Comparison of ENCODE assay signal across 8 cellular contexts in genomic region chr1:228664399-228664914, GRCh38.
A peak's percentile ranks its signal among the peaks of the same experiment; 100 is the strongest.
DNase-seq lines count a peak whose midpoint lies in the region; ATAC-seq and TF ChIP-seq lines count a peak whose summit lies in the region.

No MANE protein-coding gene starts in this region.

- DNase-seq in ACHN (peak; percentile 69), GM23248 (peak; percentile 71), NCI-H345 (lab: John Stamatoyannopoulos, UW) (peak; percentile 83), activated B cell treated with CpG ODN at 0.5 μM for 24 hours (peak; percentile 52), left colon (peak; percentile 59 to 85), mesenteric fat pad (ENCODE audit: low spot score) (no peak)
- DNase-seq in central memory CD8-positive, alpha-beta T cell (ENCODE audit: low spot score in 2 of 2) = peak; percentile 66 to 67
- DNase-seq in stimulated activated CD4-positive, alpha-beta T cell treated with anti-CD3 and anti-CD28 coated beads, Interleukin-4, amount 100 ng/mL, for 4 hours = peak; percentile 61 to 74

- H3K4me3 Mint-ChIP-seq in activated B cell treated with CpG ODN at 0.5 μM for 24 hours = no peak overlapping the region
- H3K4me3 Mint-ChIP-seq in central memory CD8-positive, alpha-beta T cell = no peak overlapping the region

- H3K9me3 ChIP-seq in GM23248 (ENCODE audit: low read depth) = no peaks in the 10 kb centered on the region

- POLR2A ChIA-PET in activated B cell treated with CpG ODN at 0.5 μM for 24 hours (lab: Charles Lee) = no interaction called here

- H3K9ac ChIP-seq in GM23248 = no peak overlapping the region

- no peaks in the 10 kb centered on the region for H3K79me2 ChIP-seq in GM23248 (ENCODE audit: insufficient read depth)

- H3K9me2 ChIP-seq in GM23248 (ENCODE audit: insufficient read depth) = no peaks in the 10 kb centered on the region

- H4K20me1 ChIP-seq in GM23248 (ENCODE audit: insufficient read depth) = no peaks in the 10 kb centered on the region

- H3K9me3 Mint-ChIP-seq in activated B cell treated with CpG ODN at 0.5 μM for 24 hours = no peaks in the 10 kb centered on the region
- H3K9me3 Mint-ChIP-seq in central memory CD8-positive, alpha-beta T cell = no peaks in the 10 kb centered on the region

- peaks cover 7% of the 10 kb centered on the region for H3K4me1 ChIP-seq in GM23248 (ENCODE audit: insufficient read depth)

- peak; percentile 77 for TF ChIP-seq CTCF in activated B cell treated with CpG ODN at 0.5 μM for 24 hours (IDR thresholded peaks at IDR 0.05)

- H3K27me3 ChIP-seq in GM23248 (replicated peaks; ENCODE audit: insufficient read depth) = no peaks in the 10 kb centered on the region

- H3K36me3 ChIP-seq in GM23248 (ENCODE audit: low read depth) = no peaks in the 10 kb centered on the region

- peaks cover 7% of the 10 kb centered on the region for H3F3A ChIP-seq in GM23248 (ENCODE audit: insufficient read depth)

- H3K4me3 ChIP-seq in GM23248 = no peak overlapping the region

- whole genome bisulfite sequencing in GM23248 (ENCODE audit: low coverage in 1 of 2, low lambda C conversion rate in 2 of 2, missing lambda C conversion rate in 2 of 2), 2 experiments = 24% methylated on average over 14 of the region's 14 CpGs

- no peak overlapping the region for H3K27ac ChIP-seq in GM23248

- H2AFZ ChIP-seq in GM23248 = no peak overlapping the region

- H3K27ac Mint-ChIP-seq in activated B cell treated with CpG ODN at 0.5 μM for 24 hours = no peak overlapping the region
- peak overlapping the region; percentile 41 for H3K27ac Mint-ChIP-seq in central memory CD8-positive, alpha-beta T cell (ENCODE audit: low read depth)

- CTCF ChIA-PET in activated B cell treated with CpG ODN at 0.5 μM for 24 hours (lab: Charles Lee) = interaction anchor here (1.0 to 4.3 kb wide), 8 partner anchors 8 to 851 kb away, joined by 3 to 67 read pairs (median 4); no protein-coding TSS in a partner anchor

- H3K4me2 ChIP-seq in GM23248 (ENCODE audit: unreplicated experiment) = no peak overlapping the region

- H3K36me3 Mint-ChIP-seq in activated B cell treated with CpG ODN at 0.5 μM for 24 hours (ENCODE audit: low read depth) = no peaks in the 10 kb centered on the region
- H3K36me3 Mint-ChIP-seq in central memory CD8-positive, alpha-beta T cell (ENCODE audit: insufficient read depth) = peaks cover 4% of the 10 kb centered on the region

- H3K4me1 Mint-ChIP-seq in activated B cell treated with CpG ODN at 0.5 μM for 24 hours = no peaks in the 10 kb centered on the region
- H3K4me1 Mint-ChIP-seq in central memory CD8-positive, alpha-beta T cell = no peaks in the 10 kb centered on the region

- in situ Hi-C loops in ACHN (cut with HindIII; ENCODE audit: low pct_ligation_motif_present, low pct_unique_long_range_greater_than_20kb, low sequenced_read_pairs) (no loop called here), GM23248 (cut with MboI) (no loop called here)

- H3K27me3 Mint-ChIP-seq in activated B cell treated with CpG ODN at 0.5 μM for 24 hours = peaks cover 8% of the 10 kb centered on the region
- no peaks in the 10 kb centered on the region for H3K27me3 Mint-ChIP-seq in central memory CD8-positive, alpha-beta T cell

- peak; percentile 49 for ATAC-seq in activated B cell treated with CpG ODN at 0.5 μM for 24 hours (ENCODE audit: low read depth)
- ATAC-seq in central memory CD8-positive, alpha-beta T cell (replicated peaks; ENCODE audit: extremely low read depth, poor library complexity, severe bottlenecking) = no peak
- peak; percentile 70 for ATAC-seq in left colon

- intact Hi-C loops in activated B cell treated with CpG ODN at 0.5 μM for 24 hours (cut with micrococcal nuclease) (loop anchor here (1.0 to 5.0 kb wide), 5 partner anchors 563 to 1648 kb away; no protein-coding TSS in a partner anchor), left colon (cut with DNase I, micrococcal nuclease) (no loop called here)
